Comparison of ENCODE assay signal across 28 cellular contexts in genomic region chr3:32825601-32826375, GRCh38. TPM values are rescaled to one million over a fixed set of nuclear protein-coding genes. Genes with fewer than 3 reads are reported as not detected.
A peak's percentile ranks its signal among the peaks of the same experiment; 100 is the strongest.
DNase-seq lines count a peak whose midpoint lies in the region; ATAC-seq, FAIRE-seq and TF ChIP-seq lines count a peak whose summit lies in the region.
"Had no signal": no experiment of that assay in that cellular context is flagged by ENCODE, and none has a peak within 500 bp of the region (broad histone marks: within the 10 kb centered on the region; RNA-seq: fewer than 3 reads in every experiment).

No MANE protein-coding gene starts in this region.

- no peak overlapping the region for H2AFZ ChIP-seq in neural progenitor cell (replicated peaks)

- peak overlapping the region; percentile 98 for H3K4me3 ChIP-seq in HUES6 (ENCODE audit: low read depth, low read length)
- no peak overlapping the region for H3K4me3 ChIP-seq in neural progenitor cell
- no peak overlapping the region for H3K4me3 ChIP-seq in kidney (ENCODE audit: low read length in 2 of 2)

- TF ChIP-seq CTCF in glutamatergic neuron (IDR thresholded peaks at IDR 0.05; ENCODE audit: partially characterized antibody, unreplicated experiment) = no peak
- TF ChIP-seq CTCF in neural progenitor cell (IDR thresholded peaks at IDR 0.05) = no peak
- TF ChIP-seq CTCF in GM13976 (IDR thresholded peaks at IDR 0.05; ENCODE audit: borderline replicate concordance, control extremely low read depth, extremely low read depth, insufficient read depth, missing control alignments) = no peak
- TF ChIP-seq CTCF in kidney (IDR thresholded peaks at IDR 0.05; ENCODE audit: borderline replicate concordance, extremely low read depth, insufficient read depth) = no peak

- peaks cover 64% of the 10 kb centered on the region for H3K4me1 ChIP-seq in HUES6 (ENCODE audit: control insufficient read depth, insufficient read depth, low read length)
- H3K4me1 ChIP-seq in neural progenitor cell = peaks cover 60% of the 10 kb centered on the region
- peaks cover 0 to 3% of the 10 kb centered on the region in 2 donors for H3K4me1 ChIP-seq in kidney (ENCODE audit: control insufficient read depth in 1 of 2, insufficient read depth in 1 of 2, low read depth in 1 of 2, low read length in 2 of 2)

- H3K27me3 ChIP-seq in HUES6 (ENCODE audit: control insufficient read depth, insufficient read depth, low read length) (no peaks in the 10 kb centered on the region), neural progenitor cell (no peaks in the 10 kb centered on the region)

- peaks cover 61% of the 10 kb centered on the region for H3F3A ChIP-seq in neural progenitor cell (ENCODE audit: low read depth)

- peaks cover 36% of the 10 kb centered on the region for H3K4me1 Mint-ChIP-seq in glutamatergic neuron (ENCODE audit: low read depth, unreplicated experiment)
- H3K4me1 Mint-ChIP-seq in neural progenitor cell = peaks cover 53% of the 10 kb centered on the region
- H3K4me1 Mint-ChIP-seq: CD4-positive, alpha-beta memory T cell had no signal

- peak overlapping the region; percentile 3 for H3K4me2 ChIP-seq in neural progenitor cell

- no peak overlapping the region for H3K9ac ChIP-seq in HUES6 (ENCODE audit: low read length)
- no peak overlapping the region for H3K9ac ChIP-seq in neural progenitor cell
- H3K9ac ChIP-seq in kidney (ENCODE audit: low read length in 2 of 2) = no peak overlapping the region

- H3K27ac Mint-ChIP-seq in glutamatergic neuron (ENCODE audit: unreplicated experiment) (no peak overlapping the region), neural progenitor cell (no peak overlapping the region)
- H3K27ac Mint-ChIP-seq: CD4-positive, alpha-beta memory T cell had no signal

- no peak for FAIRE-seq in kidney (lab: Jason Lieb, UNC)
- FAIRE-seq: A204.1, GM12892, GM18507, HTR-8/SVneo had no signal

- peak overlapping the region; percentile 61 for H3K4me3 Mint-ChIP-seq in glutamatergic neuron (ENCODE audit: unreplicated experiment)
- no peak overlapping the region for H3K4me3 Mint-ChIP-seq in neural progenitor cell
- H3K4me3 Mint-ChIP-seq: CD4-positive, alpha-beta memory T cell had no signal

- DNase-seq in ELF-1 (ENCODE audit: low read depth, low spot score) (peak; percentile 14), glutamatergic neuron (no peak), neural progenitor cell (ENCODE audit: low spot score) (no peak), GM13976 (ENCODE audit: low spot score) (no peak), kidney (no peak)
- DNase-seq: C1 segment of cervical spinal cord; CD4-positive, alpha-beta memory T cell; COR-L47; DMS79; EL; H7; NCI-H1092 treated with DMSO at 0.1 percent for 48 hours; NCI-H1436; NCI-H187; NCI-H2081 treated with DMSO at 0.1 percent for 48 hours; NCI-H2171; NCI-H226; NCI-H510A; NCI-H69; SHP77 treated with DMSO at 0.1 percent for 48 hours had no signal

- H3K36me3 Mint-ChIP-seq in glutamatergic neuron (ENCODE audit: unreplicated experiment) = no peaks in the 10 kb centered on the region
- H3K36me3 Mint-ChIP-seq in neural progenitor cell = peaks cover 14% of the 10 kb centered on the region
- H3K36me3 Mint-ChIP-seq: CD4-positive, alpha-beta memory T cell had no signal

- peaks cover 55% of the 10 kb centered on the region for H3K36me3 ChIP-seq in HUES6 (ENCODE audit: control insufficient read depth, insufficient read depth, low read length)
- no peaks in the 10 kb centered on the region for H3K36me3 ChIP-seq in neural progenitor cell
- no peaks in the 10 kb centered on the region for H3K36me3 ChIP-seq in kidney (ENCODE audit: control insufficient read depth in 1 of 2, insufficient read depth in 2 of 2, low read length in 2 of 2)

- intact Hi-C loops in kidney (cut with DNase I) = no loop called here

- in situ Hi-C loops in GM13976 (cut with MboI; ENCODE audit: low sequenced_read_pairs, unreplicated experiment) = no loop called here

- peaks cover 100% of the 10 kb centered on the region for H3K79me2 ChIP-seq in neural progenitor cell (ENCODE audit: low read depth)

- no peak overlapping the region for H3K27ac ChIP-seq in HUES6 (ENCODE audit: low read depth, low read length)
- peak overlapping the region; percentile 24 for H3K27ac ChIP-seq in neural progenitor cell
- no peak overlapping the region for H3K27ac ChIP-seq in kidney (ENCODE audit: low read depth in 2 of 2, low read length in 2 of 2)
- H3K27ac ChIP-seq: RWPE1 had no signal

- no peak for ATAC-seq in HG03097 (IDR thresholded peaks at IDR 0.05; ENCODE audit: low FRiP score, unreplicated experiment)
- ATAC-seq: Panc1 had no signal

- H3K9me3 Mint-ChIP-seq in glutamatergic neuron (ENCODE audit: unreplicated experiment) (peaks cover 9% of the 10 kb centered on the region), neural progenitor cell (peaks cover 4% of the 10 kb centered on the region)
- H3K9me3 Mint-ChIP-seq: CD4-positive, alpha-beta memory T cell had no signal

- H3K27me3 Mint-ChIP-seq in glutamatergic neuron (ENCODE audit: unreplicated experiment) = peaks cover 6% of the 10 kb centered on the region
- no peaks in the 10 kb centered on the region for H3K27me3 Mint-ChIP-seq in neural progenitor cell (ENCODE audit: insufficient read depth, low read depth)

- peaks cover 100% of the 10 kb centered on the region for H4K20me1 ChIP-seq in neural progenitor cell (ENCODE audit: low read depth)

- H3K9me3 ChIP-seq in HUES6 (ENCODE audit: control insufficient read depth, insufficient read depth, low read depth, low read length) (no peaks in the 10 kb centered on the region), neural progenitor cell (ENCODE audit: low read depth) (no peaks in the 10 kb centered on the region), kidney (ENCODE audit: control insufficient read depth in 1 of 2, low read length in 2 of 2) (no peaks in the 10 kb centered on the region)

RNA-seq across cellular contexts. Expression of gene TRIM71, which starts 8.0 kb away (rescaled TPM):
- total RNA-seq in glutamatergic neuron (ENCODE audit: unreplicated experiment) (117 TPM), neural progenitor cell (ENCODE audit: low replicate concordance) (106 and 107 TPM in 2 replicates), kidney (1.2 TPM)
- 0.92 TPM for polyA plus RNA-seq in kidney (ENCODE audit: insufficient read depth, low read depth, low replicate concordance)
- total RNA-seq: CD4-positive, alpha-beta memory T cell had no signal
- polyA plus RNA-seq: CD4-positive, alpha-beta memory T cell had no signal

Comparison
In these comparisons a context has a peak if more than half of its experiments do, and no peak if none do; other contexts are left out.
1. RNA of gene TRIM71, which starts 8.0 kb away (total RNA-seq): 117 TPM in glutamatergic neuron (single experiment) and 106 to 107 TPM in neural progenitor cell; 1.2 TPM in kidney (single experiment); every median in the first group is over 10 times any median in the second.